2 cellular contexts compared by ENCODE assay signal in the genomic region with DNA sequence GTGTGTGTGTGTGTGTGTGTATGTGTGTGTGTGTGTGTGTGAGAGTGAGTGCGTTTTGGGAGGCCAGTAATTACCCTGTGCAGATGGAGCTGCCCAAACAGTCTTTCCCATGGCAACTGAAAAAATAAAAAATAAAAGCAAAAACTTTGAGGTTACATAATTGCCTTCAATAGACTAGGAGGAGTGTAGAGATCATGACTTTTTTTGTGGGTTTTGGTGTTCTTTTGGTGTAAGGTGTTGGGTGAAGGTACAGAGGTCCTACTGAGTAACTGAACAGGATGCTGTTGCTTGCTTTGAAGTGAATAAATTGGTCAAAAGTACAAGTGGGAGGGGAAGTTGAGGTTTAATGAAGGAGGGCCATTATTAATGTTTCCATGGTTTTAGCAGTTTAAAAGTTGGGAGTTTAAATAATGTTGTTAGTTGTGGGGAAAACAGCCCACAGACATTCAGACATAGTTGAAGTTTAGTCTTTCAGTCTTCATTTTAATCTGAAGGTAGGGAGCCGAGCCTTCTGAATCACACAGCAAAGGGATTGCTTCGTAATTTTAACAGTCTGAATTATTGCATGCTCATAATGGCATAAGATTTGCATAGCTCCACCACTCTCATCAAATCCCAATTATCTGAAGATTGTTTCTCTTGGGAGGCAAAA.
TF ChIP-seq lines count a peak whose summit lies in the region.

No MANE protein-coding gene starts in this region.

TF ChIP-seq in GM23338, 12 proteins besides CTCF, POLR2A, EP300 and RAD21 (continued from another document and continues in another):
- TF ChIP-seq REST (IDR thresholded peaks at IDR 0.05; ENCODE audit: unreplicated experiment) (no peak), ETS1 (IDR thresholded peaks at IDR 0.05) (no peak), EZH2 (IDR thresholded peaks at IDR 0.05; ENCODE audit: low read depth, unreplicated experiment) (no peak), CREB1 (CRISPR knock-in tag; IDR thresholded peaks at IDR 0.05; ENCODE audit: low read depth) (no peak), NANOG (IDR thresholded peaks at IDR 0.05; ENCODE audit: borderline replicate concordance) (no peak), JUNB (IDR thresholded peaks at IDR 0.05; ENCODE audit: unreplicated experiment) (no peak), ZNF331 (CRISPR knock-in tag; IDR thresholded peaks at IDR 0.05; ENCODE audit: low read depth) (no peak)
- TF ChIP-seq, protein P1, sequence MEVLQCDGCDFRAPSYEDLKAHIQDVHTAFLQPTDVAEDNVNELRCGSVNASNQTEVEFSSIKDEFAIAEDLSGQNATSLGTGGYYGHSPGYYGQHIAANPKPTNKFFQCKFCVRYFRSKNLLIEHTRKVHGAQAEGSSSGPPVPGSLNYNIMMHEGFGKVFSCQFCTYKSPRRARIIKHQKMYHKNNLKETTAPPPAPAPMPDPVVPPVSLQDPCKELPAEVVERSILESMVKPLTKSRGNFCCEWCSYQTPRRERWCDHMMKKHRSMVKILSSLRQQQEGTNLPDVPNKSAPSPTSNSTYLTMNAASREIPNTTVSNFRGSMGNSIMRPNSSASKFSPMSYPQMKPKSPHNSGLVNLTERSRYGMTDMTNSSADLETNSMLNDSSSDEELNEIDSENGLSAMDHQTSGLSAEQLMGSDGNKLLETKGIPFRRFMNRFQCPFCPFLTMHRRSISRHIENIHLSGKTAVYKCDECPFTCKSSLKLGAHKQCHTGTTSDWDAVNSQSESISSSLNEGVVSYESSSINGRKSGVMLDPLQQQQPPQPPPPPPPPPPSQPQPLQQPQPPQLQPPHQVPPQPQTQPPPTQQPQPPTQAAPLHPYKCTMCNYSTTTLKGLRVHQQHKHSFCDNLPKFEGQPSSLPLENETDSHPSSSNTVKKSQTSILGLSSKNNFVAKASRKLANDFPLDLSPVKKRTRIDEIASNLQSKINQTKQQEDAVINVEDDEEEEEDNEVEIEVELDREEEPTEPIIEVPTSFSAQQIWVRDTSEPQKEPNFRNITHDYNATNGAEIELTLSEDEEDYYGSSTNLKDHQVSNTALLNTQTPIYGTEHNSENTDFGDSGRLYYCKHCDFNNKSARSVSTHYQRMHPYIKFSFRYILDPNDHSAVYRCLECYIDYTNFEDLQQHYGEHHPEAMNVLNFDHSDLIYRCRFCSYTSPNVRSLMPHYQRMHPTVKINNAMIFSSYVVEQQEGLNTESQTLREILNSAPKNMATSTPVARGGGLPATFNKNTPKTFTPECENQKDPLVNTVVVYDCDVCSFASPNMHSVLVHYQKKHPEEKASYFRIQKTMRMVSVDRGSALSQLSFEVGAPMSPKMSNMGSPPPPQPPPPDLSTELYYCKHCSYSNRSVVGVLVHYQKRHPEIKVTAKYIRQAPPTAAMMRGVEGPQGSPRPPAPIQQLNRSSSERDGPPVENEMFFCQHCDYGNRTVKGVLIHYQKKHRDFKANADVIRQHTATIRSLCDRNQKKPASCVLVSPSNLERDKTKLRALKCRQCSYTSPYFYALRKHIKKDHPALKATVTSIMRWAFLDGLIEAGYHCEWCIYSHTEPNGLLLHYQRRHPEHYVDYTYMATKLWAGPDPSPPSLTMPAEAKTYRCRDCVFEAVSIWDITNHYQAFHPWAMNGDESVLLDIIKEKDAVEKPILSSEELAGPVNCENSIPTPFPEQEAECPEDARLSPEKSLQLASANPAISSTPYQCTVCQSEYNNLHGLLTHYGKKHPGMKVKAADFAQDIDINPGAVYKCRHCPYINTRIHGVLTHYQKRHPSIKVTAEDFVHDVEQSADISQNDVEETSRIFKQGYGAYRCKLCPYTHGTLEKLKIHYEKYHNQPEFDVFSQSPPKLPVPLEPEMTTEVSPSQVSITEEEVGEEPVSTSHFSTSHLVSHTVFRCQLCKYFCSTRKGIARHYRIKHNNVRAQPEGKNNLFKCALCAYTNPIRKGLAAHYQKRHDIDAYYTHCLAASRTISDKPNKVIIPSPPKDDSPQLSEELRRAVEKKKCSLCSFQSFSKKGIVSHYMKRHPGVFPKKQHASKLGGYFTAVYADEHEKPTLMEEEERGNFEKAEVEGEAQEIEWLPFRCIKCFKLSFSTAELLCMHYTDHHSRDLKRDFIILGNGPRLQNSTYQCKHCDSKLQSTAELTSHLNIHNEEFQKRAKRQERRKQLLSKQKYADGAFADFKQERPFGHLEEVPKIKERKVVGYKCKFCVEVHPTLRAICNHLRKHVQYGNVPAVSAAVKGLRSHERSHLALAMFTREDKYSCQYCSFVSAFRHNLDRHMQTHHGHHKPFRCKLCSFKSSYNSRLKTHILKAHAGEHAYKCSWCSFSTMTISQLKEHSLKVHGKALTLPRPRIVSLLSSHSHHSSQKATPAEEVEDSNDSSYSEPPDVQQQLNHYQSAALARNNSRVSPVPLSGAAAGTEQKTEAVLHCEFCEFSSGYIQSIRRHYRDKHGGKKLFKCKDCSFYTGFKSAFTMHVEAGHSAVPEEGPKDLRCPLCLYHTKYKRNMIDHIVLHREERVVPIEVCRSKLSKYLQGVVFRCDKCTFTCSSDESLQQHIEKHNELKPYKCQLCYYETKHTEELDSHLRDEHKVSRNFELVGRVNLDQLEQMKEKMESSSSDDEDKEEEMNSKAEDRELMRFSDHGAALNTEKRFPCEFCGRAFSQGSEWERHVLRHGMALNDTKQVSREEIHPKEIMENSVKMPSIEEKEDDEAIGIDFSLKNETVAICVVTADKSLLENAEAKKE (CRISPR knock-in tag; IDR thresholded peaks at IDR 0.05) = no peak

TF ChIP-seq in WTC11, 78 proteins besides CTCF, POLR2A, EP300 and RAD21 (continued from another document):
- TF ChIP-seq, protein P2, sequence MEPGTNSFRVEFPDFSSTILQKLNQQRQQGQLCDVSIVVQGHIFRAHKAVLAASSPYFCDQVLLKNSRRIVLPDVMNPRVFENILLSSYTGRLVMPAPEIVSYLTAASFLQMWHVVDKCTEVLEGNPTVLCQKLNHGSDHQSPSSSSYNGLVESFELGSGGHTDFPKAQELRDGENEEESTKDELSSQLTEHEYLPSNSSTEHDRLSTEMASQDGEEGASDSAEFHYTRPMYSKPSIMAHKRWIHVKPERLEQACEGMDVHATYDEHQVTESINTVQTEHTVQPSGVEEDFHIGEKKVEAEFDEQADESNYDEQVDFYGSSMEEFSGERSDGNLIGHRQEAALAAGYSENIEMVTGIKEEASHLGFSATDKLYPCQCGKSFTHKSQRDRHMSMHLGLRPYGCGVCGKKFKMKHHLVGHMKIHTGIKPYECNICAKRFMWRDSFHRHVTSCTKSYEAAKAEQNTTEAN (CRISPR knock-in tag; IDR thresholded peaks at IDR 0.05) = no peak
- TF ChIP-seq, protein P3, sequence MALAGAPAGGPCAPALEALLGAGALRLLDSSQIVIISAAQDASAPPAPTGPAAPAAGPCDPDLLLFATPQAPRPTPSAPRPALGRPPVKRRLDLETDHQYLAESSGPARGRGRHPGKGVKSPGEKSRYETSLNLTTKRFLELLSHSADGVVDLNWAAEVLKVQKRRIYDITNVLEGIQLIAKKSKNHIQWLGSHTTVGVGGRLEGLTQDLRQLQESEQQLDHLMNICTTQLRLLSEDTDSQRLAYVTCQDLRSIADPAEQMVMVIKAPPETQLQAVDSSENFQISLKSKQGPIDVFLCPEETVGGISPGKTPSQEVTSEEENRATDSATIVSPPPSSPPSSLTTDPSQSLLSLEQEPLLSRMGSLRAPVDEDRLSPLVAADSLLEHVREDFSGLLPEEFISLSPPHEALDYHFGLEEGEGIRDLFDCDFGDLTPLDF (CRISPR knock-in tag; IDR thresholded peaks at IDR 0.05) = no peak
- no peak for TF ChIP-seq ZNF219 (CRISPR knock-in tag; IDR thresholded peaks at IDR 0.05; ENCODE audit: borderline replicate concordance)
- no peak for TF ChIP-seq USF1 (CRISPR knock-in tag; IDR thresholded peaks at IDR 0.05)
- TF ChIP-seq CBFB (CRISPR knock-in tag; IDR thresholded peaks at IDR 0.05; ENCODE audit: low read depth) = no peak
- no peak for TF ChIP-seq SOX15 (CRISPR knock-in tag; IDR thresholded peaks at IDR 0.05)
- no peak for TF ChIP-seq JUN (CRISPR knock-in tag; IDR thresholded peaks at IDR 0.05)
- TF ChIP-seq ZNF317 (CRISPR knock-in tag; IDR thresholded peaks at IDR 0.05; ENCODE audit: borderline replicate concordance, low read depth) = no peak
- no peak for TF ChIP-seq GTF2I (CRISPR knock-in tag; conservative IDR thresholded peaks at IDR 0.05)
- TF ChIP-seq, protein P4, sequence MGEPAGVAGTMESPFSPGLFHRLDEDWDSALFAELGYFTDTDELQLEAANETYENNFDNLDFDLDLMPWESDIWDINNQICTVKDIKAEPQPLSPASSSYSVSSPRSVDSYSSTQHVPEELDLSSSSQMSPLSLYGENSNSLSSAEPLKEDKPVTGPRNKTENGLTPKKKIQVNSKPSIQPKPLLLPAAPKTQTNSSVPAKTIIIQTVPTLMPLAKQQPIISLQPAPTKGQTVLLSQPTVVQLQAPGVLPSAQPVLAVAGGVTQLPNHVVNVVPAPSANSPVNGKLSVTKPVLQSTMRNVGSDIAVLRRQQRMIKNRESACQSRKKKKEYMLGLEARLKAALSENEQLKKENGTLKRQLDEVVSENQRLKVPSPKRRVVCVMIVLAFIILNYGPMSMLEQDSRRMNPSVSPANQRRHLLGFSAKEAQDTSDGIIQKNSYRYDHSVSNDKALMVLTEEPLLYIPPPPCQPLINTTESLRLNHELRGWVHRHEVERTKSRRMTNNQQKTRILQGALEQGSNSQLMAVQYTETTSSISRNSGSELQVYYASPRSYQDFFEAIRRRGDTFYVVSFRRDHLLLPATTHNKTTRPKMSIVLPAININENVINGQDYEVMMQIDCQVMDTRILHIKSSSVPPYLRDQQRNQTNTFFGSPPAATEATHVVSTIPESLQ (CRISPR knock-in tag; IDR thresholded peaks at IDR 0.05) = no peak
- no peak for TF ChIP-seq OVOL2 (CRISPR knock-in tag; IDR thresholded peaks at IDR 0.05; ENCODE audit: borderline replicate concordance)
- TF ChIP-seq AR (CRISPR knock-in tag; IDR thresholded peaks at IDR 0.05) = no peak
- no peak for TF ChIP-seq CREB1 (CRISPR knock-in tag; IDR thresholded peaks at IDR 0.05)
